Comparison of ENCODE assay signal across 28 cellular contexts in the genomic region with DNA sequence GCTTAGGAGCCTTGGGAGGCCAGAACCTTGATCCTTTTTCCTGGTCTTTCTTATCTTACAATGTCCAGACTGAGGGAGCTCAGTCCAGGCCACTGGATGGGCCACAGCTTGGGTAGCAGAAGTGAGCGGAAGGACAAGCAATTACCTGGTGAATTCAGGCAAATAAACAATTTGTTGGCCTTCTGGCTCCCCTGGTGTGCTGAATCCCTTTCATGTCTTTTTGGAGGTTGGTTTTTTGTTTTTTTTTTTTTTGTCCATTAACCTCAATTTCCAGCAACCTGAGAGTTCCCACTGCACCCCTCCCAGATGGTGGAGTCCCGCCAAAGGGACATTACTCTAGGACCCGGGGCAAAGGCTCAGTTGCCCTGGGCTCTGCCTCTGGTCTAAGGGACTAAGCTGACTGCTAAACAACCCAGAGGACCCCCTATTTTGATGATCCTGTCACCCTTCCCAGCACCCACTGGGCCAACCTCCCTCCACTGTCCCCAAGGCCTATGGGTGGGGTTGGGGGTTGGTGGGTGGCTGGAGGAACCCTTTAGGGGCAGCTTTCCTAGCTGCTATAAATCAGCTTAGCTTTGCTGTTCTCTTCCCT.
A peak's percentile ranks its signal among the peaks of the same experiment; 100 is the strongest.
DNase-seq lines count a peak whose midpoint lies in the region; TF ChIP-seq lines count a peak whose summit lies in the region.
"Had no signal": no experiment of that assay in that cellular context is flagged by ENCODE, and none has a peak within 500 bp of the region (broad histone marks: within the 10 kb centered on the region; RNA-seq: fewer than 3 reads in every experiment).

No MANE protein-coding gene starts in this region.

- H3K4me3 Mint-ChIP-seq in brain: peak overlapping the region in 2 of 5 experiments; percentile 56 to 61
- H3K4me3 Mint-ChIP-seq in T-helper 2 cell treated with Interferon-gamma antibody and Interleukin-4, amounts not matched to agents 5 μg/mL and 100 μg/mL, for 36 hours: no peak overlapping the region
- H3K4me3 Mint-ChIP-seq: activated CD8-positive, alpha-beta memory T cell treated with anti-CD3 and anti-CD28 coated beads, Interleukin-2, amount 10 ng/mL, durations not matched to agents 7 days and 5 days; activated naive CD8-positive, alpha-beta T cell treated with anti-CD3 and anti-CD28 coated beads, Interleukin-2, amount 50 U/mL, for 24 hours; CD14-positive monocyte; central memory CD8-positive, alpha-beta T cell; GM23338; memory B cell; stimulated activated naive B cell treated with anti-CD40 and anti-IgM and Interleukin-4, amounts not matched to agents 10 μg/mL and 1 μg/mL and 100 μg/mL, for 72 hours had no signal

- H3K4me3 ChIP-seq in right atrium auricular region (no peak overlapping the region), osteoblast (ENCODE audit: insufficient read depth, low read length) (no peak overlapping the region)
- H3K4me3 ChIP-seq: GM23338, prostate gland, upper lobe of left lung had no signal

- peaks cover 79% of the 10 kb centered on the region for H3K4me1 Mint-ChIP-seq in brain
- peaks cover 7% of the 10 kb centered on the region for H3K4me1 Mint-ChIP-seq in T-helper 2 cell treated with Interferon-gamma antibody and Interleukin-4, amounts not matched to agents 5 μg/mL and 100 μg/mL, for 36 hours (ENCODE audit: low read depth)
- H3K4me1 Mint-ChIP-seq: CD14-positive monocyte; central memory CD8-positive, alpha-beta T cell; memory B cell; stimulated activated naive B cell treated with anti-CD40 and anti-IgM and Interleukin-4, amounts not matched to agents 10 μg/mL and 1 μg/mL and 100 μg/mL, for 72 hours had no signal

- H2AFZ ChIP-seq in osteoblast (ENCODE audit: low read length): no peak overlapping the region

- peaks cover 6% of the 10 kb centered on the region for H3K27me3 Mint-ChIP-seq in brain
- peaks cover 10% of the 10 kb centered on the region for H3K27me3 Mint-ChIP-seq in T-helper 2 cell treated with Interferon-gamma antibody and Interleukin-4, amounts not matched to agents 5 μg/mL and 100 μg/mL, for 36 hours (ENCODE audit: low read depth)

- H3K27me3 ChIP-seq in right atrium auricular region (no peaks in the 10 kb centered on the region), osteoblast (ENCODE audit: insufficient read depth, low read length) (no peaks in the 10 kb centered on the region)
- H3K27me3 ChIP-seq: gastrocnemius medialis, upper lobe of left lung had no signal

- H3K36me3 Mint-ChIP-seq in brain: no peaks in the 10 kb centered on the region
- no peaks in the 10 kb centered on the region for H3K36me3 Mint-ChIP-seq in T-helper 2 cell treated with Interferon-gamma antibody and Interleukin-4, amounts not matched to agents 5 μg/mL and 100 μg/mL, for 36 hours (ENCODE audit: low read depth)
- H3K36me3 Mint-ChIP-seq: activated CD8-positive, alpha-beta memory T cell treated with anti-CD3 and anti-CD28 coated beads, Interleukin-2, amount 10 ng/mL, durations not matched to agents 7 days and 5 days; CD14-positive monocyte; memory B cell; stimulated activated naive B cell treated with anti-CD40 and anti-IgM and Interleukin-4, amounts not matched to agents 10 μg/mL and 1 μg/mL and 100 μg/mL, for 72 hours had no signal

- H3K4me1 ChIP-seq in right atrium auricular region (peaks cover 0 to 27% of the 10 kb centered on the region in 2 donors), osteoblast (ENCODE audit: insufficient read depth, low read length) (no peaks in the 10 kb centered on the region)
- H3K4me1 ChIP-seq: prostate gland, upper lobe of left lung had no signal

- no peak overlapping the region for H3K4me2 ChIP-seq in osteoblast (ENCODE audit: insufficient read depth, low read length)
- H3K4me2 ChIP-seq: GM23338 had no signal

- TF ChIP-seq CTCF in brain (conservative IDR thresholded peaks at IDR 0.05) (no peak), right atrium auricular region (IDR thresholded peaks at IDR 0.05) (no peak), osteoblast (IDR thresholded peaks at IDR 0.05; ENCODE audit: extremely low read depth, low read depth, low read length) (no peak)

- H3K9me3 ChIP-seq in right atrium auricular region (no peaks in the 10 kb centered on the region), osteoblast (ENCODE audit: low read depth, low read length) (no peaks in the 10 kb centered on the region)
- H3K9me3 ChIP-seq: gastrocnemius medialis, neutrophil, prostate gland, upper lobe of left lung had no signal

- no peaks in the 10 kb centered on the region for H3K9me3 Mint-ChIP-seq in brain
- H3K9me3 Mint-ChIP-seq in T-helper 2 cell treated with Interferon-gamma antibody and Interleukin-4, amounts not matched to agents 5 μg/mL and 100 μg/mL, for 36 hours: no peaks in the 10 kb centered on the region
- H3K9me3 Mint-ChIP-seq: activated naive CD8-positive, alpha-beta T cell treated with anti-CD3 and anti-CD28 coated beads, Interleukin-2, amount 50 U/mL, for 24 hours; activated T-cell treated with anti-CD3 and anti-CD28 coated beads, Interleukin-2, amount 50 U/mL, for 4 hours; central memory CD8-positive, alpha-beta T cell; GM23338; memory B cell; stimulated activated naive B cell treated with anti-CD40 and anti-IgM and Interleukin-4, amounts not matched to agents 10 μg/mL and 1 μg/mL and 100 μg/mL, for 72 hours had no signal

- H3K27ac Mint-ChIP-seq in brain: peak overlapping the region; percentile 75 to 98 (median 90)
- no peak overlapping the region for H3K27ac Mint-ChIP-seq in T-helper 2 cell treated with Interferon-gamma antibody and Interleukin-4, amounts not matched to agents 5 μg/mL and 100 μg/mL, for 36 hours
- H3K27ac Mint-ChIP-seq: activated CD8-positive, alpha-beta memory T cell treated with anti-CD3 and anti-CD28 coated beads, Interleukin-2, amount 10 ng/mL, durations not matched to agents 7 days and 5 days; activated naive CD8-positive, alpha-beta T cell treated with anti-CD3 and anti-CD28 coated beads, Interleukin-2, amount 50 U/mL, for 24 hours; CD14-positive monocyte; GM23338; memory B cell; stimulated activated naive B cell treated with anti-CD40 and anti-IgM and Interleukin-4, amounts not matched to agents 10 μg/mL and 1 μg/mL and 100 μg/mL, for 72 hours had no signal

- H3K27ac ChIP-seq in right atrium auricular region (peak overlapping the region; percentile 72 to 84), osteoblast (ENCODE audit: low read depth, low read length) (no peak overlapping the region)
- H3K27ac ChIP-seq: 22Rv1, neutrophil, prostate gland, upper lobe of left lung had no signal

- H3K79me2 ChIP-seq in osteoblast (ENCODE audit: insufficient read depth, low read length): no peaks in the 10 kb centered on the region

- no peaks in the 10 kb centered on the region for H4K20me1 ChIP-seq in osteoblast (ENCODE audit: insufficient read depth, low read length)

- DNase-seq in DMS79 treated with DMSO at 0.1 percent for 48 hours (lab: John Stamatoyannopoulos, UW) (peak; percentile 18), DMS79 (lab: John Stamatoyannopoulos, UW) (no peak), right atrium auricular region (ENCODE audit: low spot score) (no peak), retina (peak; percentile 45), osteoblast (ENCODE audit: insufficient read length, low spot score, missing footprints) (no peak)
- no peak for DNase-seq in activated effector memory CD4-positive, alpha-beta T cell treated with anti-CD3 and anti-CD28 coated beads, Interleukin-2, amount 50 U/mL, for 16 hours
- no peak for DNase-seq in T-helper 2 cell treated with Interferon-gamma antibody and Interleukin-4, amounts not matched to agents 5 μg/mL and 100 μg/mL, for 36 hours (ENCODE audit: low spot score)
- DNase-seq: activated CD4-positive, CD25-positive, alpha-beta regulatory T cell; activated naive CD4-positive, alpha-beta T cell; activated T-cell treated with anti-CD3 and anti-CD28 coated beads, Interleukin-2, amount 50 U/mL, for 4 hours; Calu3; Karpas-422; left colon; NCI-H226; stimulated activated naive B cell treated with anti-CD40 and anti-IgM and Interleukin-4, amounts not matched to agents 10 μg/mL and 1 μg/mL and 100 μg/mL, for 72 hours; T-helper 1 cell had no signal

- H3K36me3 ChIP-seq in right atrium auricular region (no peaks in the 10 kb centered on the region), osteoblast (ENCODE audit: insufficient read depth, low read length) (no peaks in the 10 kb centered on the region)
- H3K36me3 ChIP-seq: gastrocnemius medialis, neutrophil, prostate gland, upper lobe of left lung had no signal

Comparison
In these comparisons a context has a peak if more than half of its experiments do, and no peak if none do; other contexts are left out.
1. DNase-seq: peak in DMS79 treated with DMSO at 0.1 percent for 48 hours (single experiment) and retina (single experiment); none in DMS79 (single experiment), right atrium auricular region (single experiment), activated effector memory CD4-positive, alpha-beta T cell treated with anti-CD3 and anti-CD28 coated beads, Interleukin-2, amount 50 U/mL, for 16 hours (single experiment), T-helper 2 cell treated with Interferon-gamma antibody and Interleukin-4, amounts not matched to agents 5 μg/mL and 100 μg/mL, for 36 hours (single experiment) and osteoblast (single experiment).